8 cellular contexts compared by ENCODE assay signal in the genomic region with DNA sequence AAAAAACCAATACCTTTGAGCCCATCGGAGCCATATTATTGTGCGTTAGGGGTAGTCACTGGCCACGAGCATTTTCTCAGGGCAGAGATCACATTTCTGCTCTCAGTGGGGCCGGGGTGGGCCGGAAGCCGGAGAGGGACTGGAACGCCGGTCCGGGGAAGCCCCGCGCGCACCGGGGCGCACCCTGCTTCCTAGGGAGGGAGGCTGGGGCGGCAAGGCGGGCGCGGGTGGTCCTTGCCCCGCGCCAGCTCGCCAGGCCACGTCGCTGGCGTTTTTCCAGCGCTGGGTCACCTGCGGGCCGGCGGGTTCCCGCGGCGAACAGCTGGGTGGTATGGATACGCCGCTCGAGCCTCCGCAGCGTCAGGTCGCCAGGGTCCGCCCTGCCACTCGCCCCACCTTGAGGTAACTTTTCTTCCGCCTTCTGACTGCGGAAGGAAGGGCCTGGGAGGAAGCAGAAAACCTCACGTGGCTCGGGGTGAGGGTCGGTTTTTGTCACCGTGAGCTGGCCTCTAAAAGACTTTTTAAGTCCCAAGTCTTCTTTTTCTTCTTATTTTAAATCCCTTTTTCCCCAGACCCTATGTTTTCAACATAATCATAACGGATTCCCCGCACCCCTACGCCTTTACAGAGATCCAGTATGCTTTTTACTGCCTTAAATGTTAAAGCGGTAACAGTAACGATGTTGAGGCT. TPM values are rescaled to one million over a fixed set of nuclear protein-coding genes. Genes with fewer than 3 reads are reported as not detected.
DNase-seq lines count a peak whose midpoint lies in the region; ATAC-seq lines count a peak whose summit lies in the region.

No MANE protein-coding gene starts in this region.

- no peaks in the 10 kb centered on the region for H3K9me3 Mint-ChIP-seq in IgD-negative memory B cell

- H3K4me3 Mint-ChIP-seq in IgD-negative memory B cell: peak overlapping the region; percentile 92 to 97 (median 94)

- DNase-seq in DMS153 treated with DMSO at 0.1 percent for 48 hours (lab: John Stamatoyannopoulos, UW; ENCODE audit: unreplicated experiment): peak; percentile 54
- peak; percentile 78 for DNase-seq in UCSD-AML1 (lab: John Stamatoyannopoulos, UW; ENCODE audit: unreplicated experiment)
- peak; percentile 14 to 78 for DNase-seq in T47D (ENCODE audit: low read depth in 1 of 2, low spot score in 1 of 2)
- peak; percentile 69 for DNase-seq in stimulated activated CD4-positive, alpha-beta T cell treated with anti-CD3 and anti-CD28 coated beads, Interleukin-2, amount 100 ng/mL, for 4 hours (ENCODE audit: low read depth)
- DNase-seq in NCI-H524 treated with DMSO at 0.1 percent for 48 hours (lab: John Stamatoyannopoulos, UW): no peak

- H3K27ac ChIP-seq in layer of hippocampus (ENCODE audit: low read depth, low read length): peak overlapping the region; percentile 88

- no peaks in the 10 kb centered on the region for H3K27me3 Mint-ChIP-seq in IgD-negative memory B cell

- peak overlapping the region; percentile 95 to 99 (median 99) for H3K27ac Mint-ChIP-seq in IgD-negative memory B cell

- H3K4me1 Mint-ChIP-seq in IgD-negative memory B cell: peaks cover 15 to 28% (median 20%) of the 10 kb centered on the region in 3 donors

- ATAC-seq in GM21526 (IDR thresholded peaks at IDR 0.05; ENCODE audit: low FRiP score, unreplicated experiment): peak; percentile 52

- in situ Hi-C loops in T47D (cut with HindIII; ENCODE audit: low pct_unique_long_range_greater_than_20kb, low sequenced_read_pairs): no loop called here

- peaks cover 7% of the 10 kb centered on the region for H3K36me3 Mint-ChIP-seq in IgD-negative memory B cell

- H3K27me3 ChIP-seq in layer of hippocampus (ENCODE audit: control insufficient read depth, insufficient read depth, low read length): no peaks in the 10 kb centered on the region

RNA-seq across cellular contexts. Expression of gene EEF1A1, which starts 2.7 kb away (rescaled TPM):
- 11,514 TPM for polyA plus RNA-seq in IgD-negative memory B cell
